Comparison of ENCODE assay signal across 16 cellular contexts in genomic region chr21:44005593-44005992, GRCh38. TPM values are rescaled to one million over a fixed set of nuclear protein-coding genes. Genes with fewer than 3 reads are reported as not detected.
DNase-seq lines count a peak whose midpoint lies in the region; ATAC-seq and TF ChIP-seq lines count a peak whose summit lies in the region.
"Had no signal": no experiment of that assay in that cellular context is flagged by ENCODE, and none has a peak within 500 bp of the region (broad histone marks: within the 10 kb centered on the region; RNA-seq: fewer than 3 reads in every experiment).

No MANE protein-coding gene starts in this region.

- 94% methylated on average over 9 of the region's 9 CpGs for WGBS in SK-N-SH (ENCODE audit: low lambda C conversion rate)
- WGBS in upper lobe of left lung, 2 donors: 80 to 84% methylated on average over 9 of the region's 9 CpGs

- peaks cover 26% of the 10 kb centered on the region for H3F3A ChIP-seq in SK-N-SH (replicated peaks; ENCODE audit: insufficient read depth)

- no peaks in the 10 kb centered on the region for H3K79me2 ChIP-seq in SK-N-SH (ENCODE audit: insufficient read depth)
- no peaks in the 10 kb centered on the region for H3K79me2 ChIP-seq in fibroblast of lung (ENCODE audit: control insufficient read depth, insufficient read depth, low read length)

- intact Hi-C loops in posterior vena cava (cut with DNase I): no loop called here
- intact Hi-C loops in naive thymus-derived CD4-positive, alpha-beta T cell (cut with micrococcal nuclease): no loop called here

- CTCF ChIA-PET in SK-N-SH (lab: Yijun Ruan, JAX): no interaction called here
- CTCF ChIA-PET in naive thymus-derived CD4-positive, alpha-beta T cell (lab: Charles Lee): no interaction called here

- H3K27ac Mint-ChIP-seq in naive thymus-derived CD4-positive, alpha-beta T cell: no peak overlapping the region
- H3K27ac Mint-ChIP-seq: activated naive CD4-positive, alpha-beta T cell treated with anti-CD3 and anti-CD28 coated beads, Interleukin-2, amount 10 ng/mL, durations not matched to agents 7 days and 5 days; CD4-positive, alpha-beta T cell; stimulated activated naive CD8-positive, alpha-beta T cell treated with anti-CD3 and anti-CD28 coated beads, Interleukin-15, Interleukin-2, amounts not matched to agents 100 ng/mL and 50 ng/mL, for 24 hours had no signal

- TF ChIP-seq EP300 in SK-N-SH (IDR thresholded peaks at IDR 0.05; ENCODE audit: borderline replicate concordance in 1 of 2, low read depth in 1 of 2, low read length in 1 of 2) (no peak), upper lobe of left lung (IDR thresholded peaks at IDR 0.05) (peak; percentile 58 to 98 (median 90))

- H2AFZ ChIP-seq in SK-N-SH (ENCODE audit: low read depth) (peak overlapping the region; percentile 93), fibroblast of lung (ENCODE audit: low read length) (no peak overlapping the region)

- no peak overlapping the region for H3K4me3 Mint-ChIP-seq in naive thymus-derived CD4-positive, alpha-beta T cell
- H3K4me3 Mint-ChIP-seq: activated naive CD4-positive, alpha-beta T cell treated with anti-CD3 and anti-CD28 coated beads, Interleukin-2, amount 10 ng/mL, durations not matched to agents 7 days and 5 days; brain; CD4-positive, alpha-beta T cell; stimulated activated naive CD8-positive, alpha-beta T cell treated with anti-CD3 and anti-CD28 coated beads, Interleukin-15, Interleukin-2, amounts not matched to agents 100 ng/mL and 50 ng/mL, for 24 hours had no signal

- DNase-seq in SK-N-SH: no peak
- no peak for DNase-seq in fibroblast of lung (ENCODE audit: low read depth in 2 of 2)
- peak; percentile 77 for DNase-seq in posterior vena cava (ENCODE audit: low spot score)
- peak in 1 of 2 donors; percentile 78 for DNase-seq in upper lobe of left lung
- no peak for DNase-seq in naive thymus-derived CD4-positive, alpha-beta T cell
- DNase-seq in CD1c-positive myeloid dendritic cell (ENCODE audit: extremely low spot score): no peak
- no peak for DNase-seq in H7
- DNase-seq: activated CD4-positive, alpha-beta T cell treated with anti-CD3 and anti-CD28 coated beads for 4 hours; activated naive CD4-positive, alpha-beta T cell treated with anti-CD3 and anti-CD28 coated beads, Interleukin-2, amount 10 ng/mL, durations not matched to agents 7 days and 5 days; CD4-positive, alpha-beta T cell; NCI-H1436 treated with DMSO at 0.1 percent for 48 hours; SJCRH30 had no signal

- H3K4me3 ChIP-seq in SK-N-SH (ENCODE audit: low read depth in 2 of 2, low read length in 1 of 2) (no peak overlapping the region), fibroblast of lung (replicated peaks in 1 of 4; ENCODE audit: control extremely low read depth in 1 of 4, insufficient read depth in 1 of 4, low read depth in 3 of 4, low read length in 4 of 4) (no peak overlapping the region), upper lobe of left lung (no peak overlapping the region), H7 (ENCODE audit: insufficient read depth, low read depth, low read length) (no peak overlapping the region)
- no peak overlapping the region for H3K4me3 ChIP-seq in naive thymus-derived CD4-positive, alpha-beta T cell (ENCODE audit: low read length)
- H3K4me3 ChIP-seq: SJCRH30 had no signal

- peaks cover 0 to 14% (median 7%) of the 10 kb centered on the region in 7 donors for H3K4me1 Mint-ChIP-seq in naive thymus-derived CD4-positive, alpha-beta T cell

- H3K27ac ChIP-seq in SK-N-SH (ENCODE audit: low read depth in 2 of 2, low read length in 1 of 2) (peak overlapping the region; percentile 4 to 91; a peak in 3 of 4 replicates), fibroblast of lung (ENCODE audit: insufficient read depth, low read length) (peak overlapping the region; percentile 33), upper lobe of left lung (peak overlapping the region; percentile 64 to 72 (median 65))
- H3K27ac ChIP-seq in naive thymus-derived CD4-positive, alpha-beta T cell (ENCODE audit: low read depth, low read length): no peak overlapping the region
- H3K27ac ChIP-seq: 22Rv1, SJCRH30 had no signal

- no peak for TF ChIP-seq CTCF in SK-N-SH (IDR thresholded peaks at IDR 0.05)
- no peak for TF ChIP-seq CTCF in fibroblast of lung (conservative IDR thresholded peaks at IDR 0.05 in 1 of 2, IDR thresholded peaks at IDR 0.05 in 1 of 2; ENCODE audit: low read depth in 1 of 2, low read length in 2 of 2)
- no peak for TF ChIP-seq CTCF in upper lobe of left lung (IDR thresholded peaks at IDR 0.05)

- H3K9me3 Mint-ChIP-seq in naive thymus-derived CD4-positive, alpha-beta T cell: no peaks in the 10 kb centered on the region
- H3K9me3 Mint-ChIP-seq: activated naive CD4-positive, alpha-beta T cell treated with anti-CD3 and anti-CD28 coated beads, Interleukin-2, amount 10 ng/mL, durations not matched to agents 7 days and 5 days; brain; CD4-positive, alpha-beta T cell; stimulated activated naive CD8-positive, alpha-beta T cell treated with anti-CD3 and anti-CD28 coated beads, Interleukin-15, Interleukin-2, amounts not matched to agents 100 ng/mL and 50 ng/mL, for 24 hours had no signal

- no peaks in the 10 kb centered on the region for H3K36me3 ChIP-seq in SK-N-SH (replicated peaks in 1 of 2; ENCODE audit: control insufficient read depth in 1 of 2, insufficient read depth in 2 of 2, low read length in 1 of 2)
- no peaks in the 10 kb centered on the region for H3K36me3 ChIP-seq in fibroblast of lung (ENCODE audit: control insufficient read depth, insufficient read depth, low read length)
- no peaks in the 10 kb centered on the region for H3K36me3 ChIP-seq in upper lobe of left lung
- H3K36me3 ChIP-seq in naive thymus-derived CD4-positive, alpha-beta T cell (ENCODE audit: control insufficient read depth in 2 of 3, insufficient read depth in 3 of 3, low read length in 3 of 3): no peaks in the 10 kb centered on the region
- no peaks in the 10 kb centered on the region for H3K36me3 ChIP-seq in H7 (replicated peaks; ENCODE audit: control insufficient read depth, insufficient read depth, low read length)
- H3K36me3 ChIP-seq: SJCRH30 had no signal

- no peaks in the 10 kb centered on the region for H3K27me3 Mint-ChIP-seq in naive thymus-derived CD4-positive, alpha-beta T cell
- H3K27me3 Mint-ChIP-seq: CD4-positive, alpha-beta T cell; stimulated activated naive CD8-positive, alpha-beta T cell treated with anti-CD3 and anti-CD28 coated beads, Interleukin-15, Interleukin-2, amounts not matched to agents 100 ng/mL and 50 ng/mL, for 24 hours had no signal

- H3K9ac ChIP-seq in SK-N-SH (peak overlapping the region; percentile 66), fibroblast of lung (ENCODE audit: insufficient read depth, low read length) (peak overlapping the region; percentile 13)

- TF ChIP-seq RAD21 in SK-N-SH (IDR thresholded peaks at IDR 0.05; ENCODE audit: low read length): no peak

- POLR2A ChIA-PET in SK-N-SH (lab: Yijun Ruan, JAX): interaction anchor here (0.6 kb wide), 1 partner anchor 72 kb away, joined by 3 read pairs; no protein-coding TSS in a partner anchor
- POLR2A ChIA-PET in naive thymus-derived CD4-positive, alpha-beta T cell (lab: Charles Lee): no interaction called here

- TF ChIP-seq POLR2A in upper lobe of left lung (IDR thresholded peaks at IDR 0.05): no peak

- H3K4me1 ChIP-seq in SK-N-SH (ENCODE audit: control insufficient read depth in 1 of 2, insufficient read depth in 2 of 2, low read depth in 1 of 2, low read length in 1 of 2) (peaks cover 2 to 10% of the 10 kb centered on the region in 2 experiments; a peak in 3 of 4 replicates), fibroblast of lung (ENCODE audit: control insufficient read depth, extremely low read depth, insufficient read depth, low read length) (peaks cover 9% of the 10 kb centered on the region), upper lobe of left lung (peaks cover 0 to 11% (median 2%) of the 10 kb centered on the region in 4 donors)
- no peaks in the 10 kb centered on the region for H3K4me1 ChIP-seq in naive thymus-derived CD4-positive, alpha-beta T cell (ENCODE audit: control insufficient read depth in 2 of 2, insufficient read depth in 2 of 2, low read length in 2 of 2)

- peaks cover 0 to 8% (median 4%) of the 10 kb centered on the region in 5 donors for H3K36me3 Mint-ChIP-seq in naive thymus-derived CD4-positive, alpha-beta T cell
- H3K36me3 Mint-ChIP-seq: brain had no signal

- H3K27me3 ChIP-seq in SK-N-SH (ENCODE audit: insufficient read depth) (no peaks in the 10 kb centered on the region), fibroblast of lung (ENCODE audit: control insufficient read depth, insufficient read depth, low read length) (no peaks in the 10 kb centered on the region), upper lobe of left lung (no peaks in the 10 kb centered on the region), H7 (ENCODE audit: control insufficient read depth, insufficient read depth, low read length) (no peaks in the 10 kb centered on the region)
- no peaks in the 10 kb centered on the region for H3K27me3 ChIP-seq in naive thymus-derived CD4-positive, alpha-beta T cell (ENCODE audit: control insufficient read depth in 2 of 2, insufficient read depth in 2 of 2, low read length in 2 of 2)

- ATAC-seq in SK-N-SH treated with all-trans-retinoic acid at 6 μM for 48 hours (no peak), upper lobe of left lung (ENCODE audit: low FRiP score in 2 of 2) (peak in 1 of 2 donors; percentile 76)
- no peak for ATAC-seq in naive thymus-derived CD4-positive, alpha-beta T cell

- H3K9me3 ChIP-seq in SK-N-SH (no peaks in the 10 kb centered on the region), fibroblast of lung (ENCODE audit: control insufficient read depth, insufficient read depth, low read depth, low read length) (no peaks in the 10 kb centered on the region), upper lobe of left lung (no peaks in the 10 kb centered on the region)
- H3K9me3 ChIP-seq in naive thymus-derived CD4-positive, alpha-beta T cell (ENCODE audit: control insufficient read depth in 2 of 3, low read length in 3 of 3): no peaks in the 10 kb centered on the region
- H3K9me3 ChIP-seq: SJCRH30 had no signal

- H3K4me2 ChIP-seq in SK-N-SH: peak overlapping the region; percentile 71; the same call in 1 of the 2 replicates
- no peak overlapping the region for H3K4me2 ChIP-seq in fibroblast of lung (ENCODE audit: extremely low read depth, insufficient read depth, low read length)

- no peaks in the 10 kb centered on the region for H3K9me2 ChIP-seq in SK-N-SH

- H4K20me1 ChIP-seq in SK-N-SH (ENCODE audit: insufficient read depth): no peaks in the 10 kb centered on the region
- no peaks in the 10 kb centered on the region for H4K20me1 ChIP-seq in fibroblast of lung (ENCODE audit: control insufficient read depth, extremely low read depth, insufficient read depth, low read length)

RNA-seq across cellular contexts. Expression of gene TRAPPC10, which starts 6.5 kb away (rescaled TPM):
- polyA plus RNA-seq in SK-N-SH (2012; rRNA removed) (17.5 and 18.9 TPM in 2 replicates), fibroblast of lung (15.4 and 20.9 TPM in 2 replicates)
- polyA plus RNA-seq in SK-N-SH (2012; cell fraction: cytosol; rRNA removed): 12.4 and 14.8 TPM in 2 replicates
- 42.6 and 53.7 TPM in 2 replicates for polyA plus RNA-seq in SK-N-SH (2012; cell fraction: nucleus; rRNA removed)
- total RNA-seq in fibroblast of lung (12.3 and 22.0 TPM in 2 replicates), posterior vena cava (10 to 100 TPM; 26.7 to 30.3 TPM), upper lobe of left lung (10 to 100 TPM; 36.3 to 46.8 (median 43.4) TPM)
- 12.0 and 14.0 TPM in 2 replicates for polyA plus RNA-seq in fibroblast of lung (2012)
- 48.1 and 63.5 TPM in 2 replicates for polyA minus RNA-seq in fibroblast of lung (ENCODE audit: low replicate concordance)
- total RNA-seq in naive thymus-derived CD4-positive, alpha-beta T cell: 100 to 1,000 TPM in 2 of 5 experiments, 10 to 100 TPM in 3; 80.6 to 119 (median 93.2) TPM
- polyA plus RNA-seq in naive thymus-derived CD4-positive, alpha-beta T cell: 10 to 100 TPM; 15.6 to 26.5 TPM
- 24.8 and 34.5 TPM in 2 replicates for total RNA-seq in H7 (2014; rRNA removed; shearing (Covaris generic))
